35 cellular contexts compared by ENCODE assay signal in genomic region chr20:4352348-4352747, GRCh38.
"Had no signal": no experiment of that assay in that cellular context is flagged by ENCODE, and none has a peak within 500 bp of the region (broad histone marks: within the 10 kb centered on the region; RNA-seq: fewer than 3 reads in every experiment).

No MANE protein-coding gene starts in this region.

- H3K36me3 ChIP-seq: MG63 had no signal

- H3K4me3 ChIP-seq: MG63 had no signal

- DNase-seq: Karpas-422, Kasumi-1, MG63, MM.1S, MV-4-11, NCI-H1048, NCI-H1092, NCI-H1092 treated with DMSO at 0.1 percent for 48 hours, NCI-H1105, NCI-H1105 treated with DMSO at 0.1 percent for 48 hours, NCI-H1417, NCI-H1417 treated with DMSO at 0.1 percent for 48 hours, NCI-H1436, NCI-H1436 treated with DMSO at 0.1 percent for 48 hours, NCI-H146, NCI-H1694, NCI-H1694 treated with DMSO at 0.1 percent for 48 hours, NCI-H187, NCI-H187 treated with DMSO at 0.1 percent for 48 hours, NCI-H1930, NCI-H2029, NCI-H2029 treated with DMSO at 0.1 percent for 48 hours, NCI-H2081, NCI-H2081 treated with DMSO at 0.1 percent for 48 hours, NCI-H2107, NCI-H2171, NCI-H2171 treated with DMSO at 0.1 percent for 48 hours, NCI-H2227 treated with DMSO at 0.1 percent for 48 hours, NCI-H226, NCI-H345, NCI-H446, NCI-H446 treated with DMSO at 0.1 percent for 48 hours, NCI-H510A, NCI-H510A treated with DMSO at 0.1 percent for 48 hours, NCI-H524 had no signal

- H3K27me3 ChIP-seq: MG63 had no signal

- H3K9me3 ChIP-seq: MG63 had no signal
